ENCODE assay signal across 14 cellular contexts in the genomic region with DNA sequence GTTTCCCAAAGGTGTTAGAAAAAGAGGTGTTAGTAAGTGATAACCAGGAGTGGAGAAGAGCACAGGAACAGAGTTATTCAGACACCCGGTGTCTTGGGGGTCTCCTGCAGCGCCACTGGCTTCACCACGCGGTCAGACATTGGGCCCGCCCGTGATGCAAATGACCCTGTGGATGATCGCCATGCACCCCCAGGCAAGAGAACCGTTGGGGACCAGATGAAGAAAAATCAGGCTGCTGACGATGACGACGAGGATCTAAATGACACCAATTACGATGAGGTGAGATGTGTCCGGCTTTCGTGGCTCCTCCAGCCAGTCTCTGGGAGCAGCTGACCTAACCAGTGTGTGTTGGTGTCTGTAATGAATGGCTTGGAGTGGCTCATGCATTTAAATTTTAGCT. TPM values are rescaled to one million over a fixed set of nuclear protein-coding genes. Genes with fewer than 3 reads are reported as not detected.
DNase-seq lines count a peak whose midpoint lies in the region; ATAC-seq, FAIRE-seq and TF ChIP-seq lines count a peak whose summit lies in the region.
"Had no signal": no experiment of that assay in that cellular context is flagged by ENCODE, and none has a peak within 500 bp of the region (broad histone marks: within the 10 kb centered on the region; RNA-seq: fewer than 3 reads in every experiment).

No MANE protein-coding gene starts in this region.

- H3K9me3 Mint-ChIP-seq in CD4-positive, alpha-beta memory T cell: no peaks in the 10 kb centered on the region
- H3K9me3 Mint-ChIP-seq in activated B cell treated with CpG ODN at 0.5 μM for 24 hours (no peaks in the 10 kb centered on the region), immature natural killer cell (no peaks in the 10 kb centered on the region)

- H3K27me3 ChIP-seq in CD4-positive, alpha-beta memory T cell (ENCODE audit: insufficient read depth, low read length): no peaks in the 10 kb centered on the region
- H3K27me3 ChIP-seq: SJCRH30, tibial artery had no signal

- TF ChIP-seq EP300 in A549 (IDR thresholded peaks at IDR 0.05): no peak

- H3K27me3 Mint-ChIP-seq in CD4-positive, alpha-beta memory T cell: no peaks in the 10 kb centered on the region
- no peaks in the 10 kb centered on the region for H3K27me3 Mint-ChIP-seq in activated B cell treated with CpG ODN at 0.5 μM for 24 hours
- peaks cover 0 to 15% (median 4%) of the 10 kb centered on the region in 3 donors for H3K27me3 Mint-ChIP-seq in immature natural killer cell (ENCODE audit: low read depth in 3 of 3)

- H3K4me2 ChIP-seq in A549: peak overlapping the region; percentile 87; the same call in 1 of the 3 replicates

- peaks cover 33 to 52% of the 10 kb centered on the region in 2 donors for H3K36me3 Mint-ChIP-seq in CD4-positive, alpha-beta memory T cell
- H3K36me3 Mint-ChIP-seq in activated B cell treated with CpG ODN at 0.5 μM for 24 hours (ENCODE audit: low read depth) (peaks cover 44% of the 10 kb centered on the region), immature natural killer cell (peaks cover 13 to 31% (median 14%) of the 10 kb centered on the region in 3 donors)

- no peak for ATAC-seq in A549
- no peak for ATAC-seq in activated B cell treated with CpG ODN at 0.5 μM for 24 hours (ENCODE audit: low read depth)
- ATAC-seq in Right ventricle myocardium inferior: no peak

- H3K27ac Mint-ChIP-seq in CD4-positive, alpha-beta memory T cell: peak overlapping the region in 5 of 7 donors; percentile 24 to 98 (median 71)
- H3K27ac Mint-ChIP-seq in activated B cell treated with CpG ODN at 0.5 μM for 24 hours (no peak overlapping the region), immature natural killer cell (peak overlapping the region in 4 of 6 donors; percentile 27 to 83 (median 60))

- peaks cover 44% of the 10 kb centered on the region for H3K36me3 ChIP-seq in CD4-positive, alpha-beta memory T cell (ENCODE audit: insufficient read depth, low read length)

- intact Hi-C loops in CD4-positive, alpha-beta memory T cell (cut with micrococcal nuclease): loop anchor here (5.0 kb wide), 1 partner anchor 276 kb away; the partner anchor contains the start of genes ARFRP1 and ZGPAT
- intact Hi-C loops in activated B cell treated with CpG ODN at 0.5 μM for 24 hours (cut with micrococcal nuclease) (loop anchor here (5.0 kb wide), 2 partner anchors 94 to 326 kb away; partner anchors contain the start of genes RGS19 and RTEL1), Right ventricle myocardium inferior (cut with DNase I) (no loop called here)

- no peak for DNase-seq in A549 (ENCODE audit: low read depth in 1 of 2, low spot score in 1 of 2)
- no peak for DNase-seq in CD4-positive, alpha-beta memory T cell
- no peak for DNase-seq in activated B cell treated with CpG ODN at 0.5 μM for 24 hours
- DNase-seq in immature natural killer cell: no peak
- DNase-seq in Right ventricle myocardium inferior (ENCODE audit: missing footprints): no peak
- no peak for DNase-seq in NCI-H510A treated with DMSO at 0.1 percent for 48 hours (lab: John Stamatoyannopoulos, UW)
- DNase-seq in stimulated activated CD4-positive, alpha-beta T cell treated with anti-CD3 and anti-CD28 coated beads, Interleukin-4, amount 100 ng/mL, for 1 hour: no peak
- no peak for DNase-seq in NCI-H146 (lab: John Stamatoyannopoulos, UW)
- DNase-seq: dermis blood vessel endothelial cell, MV-4-11, SJCRH30, tibial artery had no signal

- peaks cover 39 to 54% (median 47%) of the 10 kb centered on the region in 4 donors for H3K4me1 Mint-ChIP-seq in CD4-positive, alpha-beta memory T cell
- H3K4me1 Mint-ChIP-seq in activated B cell treated with CpG ODN at 0.5 μM for 24 hours (peaks cover 41% of the 10 kb centered on the region), immature natural killer cell (peaks cover 44 to 53% of the 10 kb centered on the region in 2 donors)

- no peak for TF ChIP-seq RAD21 in A549 (conservative IDR thresholded peaks at IDR 0.05 in 1 of 2, IDR thresholded peaks at IDR 0.05 in 1 of 2)

- H3K4me1 ChIP-seq in A549: peaks cover 24% of the 10 kb centered on the region
- peaks cover 42% of the 10 kb centered on the region for H3K4me1 ChIP-seq in CD4-positive, alpha-beta memory T cell (ENCODE audit: insufficient read depth, low read length)

- POLR2A ChIA-PET in A549 (lab: Yijun Ruan, JAX): interaction anchor here (0.6 to 1.6 kb wide), 2 partner anchors 55 to 118 kb away, joined by 3 to 5 read pairs; partner anchors contain the start of gene TPD52L2
- POLR2A ChIA-PET in CD4-positive, alpha-beta memory T cell (lab: Charles Lee; ENCODE audit: partially characterized antibody): interaction anchor here (0.9 to 1.4 kb wide), 3 partner anchors 12 to 28 kb away, joined by 3 to 5 read pairs (median 3); no protein-coding TSS in a partner anchor
- POLR2A ChIA-PET in activated B cell treated with CpG ODN at 0.5 μM for 24 hours (lab: Charles Lee): interaction anchor here (0.7 to 3.9 kb wide), 2 partner anchors 118 to 411 kb away, joined by 3 to 28 read pairs; partner anchors contain the start of gene TPD52L2

- no peaks in the 10 kb centered on the region for H3K9me3 ChIP-seq in A549
- no peaks in the 10 kb centered on the region for H3K9me3 ChIP-seq in CD4-positive, alpha-beta memory T cell (ENCODE audit: control insufficient read depth in 1 of 2, low read length in 2 of 2)
- H3K9me3 ChIP-seq: esophagus muscularis mucosa, SJCRH30, tibial artery had no signal

- CTCF ChIA-PET in A549 (lab: Yijun Ruan, JAX) (interaction anchor here (0.7 to 3.2 kb wide), 5 partner anchors 9 to 87 kb away, joined by 3 to 20 read pairs (median 6); no protein-coding TSS in a partner anchor), activated B cell treated with CpG ODN at 0.5 μM for 24 hours (lab: Charles Lee) (interaction anchor here (1.6 kb wide), 1 partner anchor 10 kb away, joined by 4 read pairs; no protein-coding TSS in a partner anchor)
- CTCF ChIA-PET in CD4-positive, alpha-beta memory T cell (lab: Charles Lee; ENCODE audit: partially characterized antibody): interaction anchor here (1.3 to 4.2 kb wide), 5 partner anchors 9 to 137 kb away, joined by 4 to 84 read pairs (median 21); partner anchors contain the start of genes C20orf204 and TCEA2

- H3K4me3 ChIP-seq in A549: no peak overlapping the region
- H3K4me3 ChIP-seq in CD4-positive, alpha-beta memory T cell (ENCODE audit: low read length in 2 of 2): no peak overlapping the region
- H3K4me3 ChIP-seq: SJCRH30 had no signal

- no peak for FAIRE-seq in A549 (lab: Jason Lieb, UNC)
- FAIRE-seq: GM12891 had no signal

- TF ChIP-seq CTCF in A549 (IDR thresholded peaks at IDR 0.05): no peak
- no peak for TF ChIP-seq CTCF in activated B cell treated with CpG ODN at 0.5 μM for 24 hours (IDR thresholded peaks at IDR 0.05)

- H3K27ac ChIP-seq in A549: no peak overlapping the region
- no peak overlapping the region for H3K27ac ChIP-seq in CD4-positive, alpha-beta memory T cell (ENCODE audit: low read depth, low read length)
- H3K27ac ChIP-seq: esophagus muscularis mucosa, SJCRH30, tibial artery had no signal

- WGBS in A549 (ENCODE audit: missing lambda C conversion rate): 94% methylated on average over 14 of the region's 14 CpGs

- TF ChIP-seq POLR2A in A549 (IDR thresholded peaks at IDR 0.05; ENCODE audit: low read length): no peak

- peak overlapping the region; percentile 17 to 77 (median 62) for H3K4me3 Mint-ChIP-seq in CD4-positive, alpha-beta memory T cell
- H3K4me3 Mint-ChIP-seq in activated B cell treated with CpG ODN at 0.5 μM for 24 hours (peak overlapping the region; percentile 29), immature natural killer cell (peak overlapping the region; percentile 27 to 72 (median 53))

RNA-seq across cellular contexts. Expression of gene PRPF6, which starts 2.0 kb away (rescaled TPM):
- 42.8 and 47.5 TPM in 2 replicates for polyA plus RNA-seq in A549 (2011; rRNA removed)
- 40.6 and 45.2 TPM in 2 replicates for polyA plus RNA-seq in A549 (2012; cell fraction: cytosol; rRNA removed)
- polyA plus RNA-seq in A549 (2012; cell fraction: nucleus; rRNA removed): 63.4 and 66.2 TPM in 2 replicates
- 47.2 to 48.9 TPM (median 48.7 TPM) in 3 replicates for polyA plus RNA-seq in A549 (2017; fragmentation: RNase III; extraction: RNeasy Plus Mini Kit Qiagen cat#74134 plus additional on column Dnase treatment)
- 55.3 and 55.5 TPM in 2 replicates for polyA minus RNA-seq in A549 (2011; rRNA and poly(A)+ RNA removed)
- 10 to 100 TPM; 86.4 to 88.7 TPM for total RNA-seq in CD4-positive, alpha-beta memory T cell
- 100 to 1,000 TPM in 1 of 2 donors, 10 to 100 TPM in 1; 63.8 to 101 TPM for polyA plus RNA-seq in CD4-positive, alpha-beta memory T cell
- total RNA-seq in activated B cell treated with CpG ODN at 0.5 μM for 24 hours: 75.7 and 75.8 TPM in 2 replicates
- 10 to 100 TPM; 52.6 to 94.4 (median 63.1) TPM for polyA plus RNA-seq in immature natural killer cell
- 46.4 TPM for total RNA-seq in Right ventricle myocardium inferior

RNA-seq across cellular contexts. Expression of gene SAMD10, which starts 3.5 kb away (rescaled TPM):
- not detected in 2 replicates for polyA plus RNA-seq in A549 (2011; rRNA removed)
- polyA plus RNA-seq in A549 (2012; cell fraction: cytosol; rRNA removed): not detected in 2 replicates
- 0.06 TPM in 1 of 2 replicates, not detected in the other for polyA plus RNA-seq in A549 (2012; cell fraction: nucleus; rRNA removed)
- not detected in 3 replicates for polyA plus RNA-seq in A549 (2017; fragmentation: RNase III; extraction: RNeasy Plus Mini Kit Qiagen cat#74134 plus additional on column Dnase treatment)
- not detected in 2 replicates for polyA minus RNA-seq in A549 (2011; rRNA and poly(A)+ RNA removed)
- total RNA-seq in CD4-positive, alpha-beta memory T cell: 1 to 10 TPM; 7.4 to 7.5 TPM
- 10 to 100 TPM in 1 of 2 donors, 1 to 10 TPM in 1; 9.7 to 13.0 TPM for polyA plus RNA-seq in CD4-positive, alpha-beta memory T cell
- 6.8 and 9.0 TPM in 2 replicates for total RNA-seq in activated B cell treated with CpG ODN at 0.5 μM for 24 hours
- polyA plus RNA-seq in immature natural killer cell: 10 to 100 TPM in 1 of 3 donors, 1 to 10 TPM in 2; 6.5 to 13.2 (median 8.5) TPM
- total RNA-seq in Right ventricle myocardium inferior: 5.7 TPM
- total RNA-seq: SJCRH30 had no signal

RNA-seq across cellular contexts. Expression of gene ZNF512B, which starts 13.2 kb away (rescaled TPM):
- 2.1 and 3.2 TPM in 2 replicates for polyA plus RNA-seq in A549 (2011; rRNA removed)
- polyA plus RNA-seq in A549 (2012; cell fraction: cytosol; rRNA removed): 7.0 and 9.7 TPM in 2 replicates
- 31.8 and 33.6 TPM in 2 replicates for polyA plus RNA-seq in A549 (2012; cell fraction: nucleus; rRNA removed)
- 14.4 to 17.6 TPM (median 16.8 TPM) in 3 replicates for polyA plus RNA-seq in A549 (2017; fragmentation: RNase III; extraction: RNeasy Plus Mini Kit Qiagen cat#74134 plus additional on column Dnase treatment)
- polyA minus RNA-seq in A549 (2011; rRNA and poly(A)+ RNA removed): 3.2 and 4.1 TPM in 2 replicates
- 10 to 100 TPM; 20.7 to 22.0 TPM for total RNA-seq in CD4-positive, alpha-beta memory T cell
- 1 to 10 TPM in 1 of 2 donors, under 1 TPM in 1; 0.20 to 1.7 TPM for polyA plus RNA-seq in CD4-positive, alpha-beta memory T cell
- total RNA-seq in activated B cell treated with CpG ODN at 0.5 μM for 24 hours: 10.2 and 12.0 TPM in 2 replicates
- polyA plus RNA-seq in immature natural killer cell: under 1 TPM in 2 of 3 donors, not detected in 1; 0.36 to 0.63 TPM
- 12.2 TPM for total RNA-seq in Right ventricle myocardium inferior

RNA-seq across cellular contexts. Expression of gene UCKL1, which starts 26.7 kb away (rescaled TPM):
- polyA plus RNA-seq in A549 (2011; rRNA removed): 19.1 and 21.6 TPM in 2 replicates
- 72.6 and 86.0 TPM in 2 replicates for polyA plus RNA-seq in A549 (2012; cell fraction: cytosol; rRNA removed)
- polyA plus RNA-seq in A549 (2012; cell fraction: nucleus; rRNA removed): 183 and 244 TPM in 2 replicates
- polyA plus RNA-seq in A549 (2017; fragmentation: RNase III; extraction: RNeasy Plus Mini Kit Qiagen cat#74134 plus additional on column Dnase treatment): 30.4 to 32.5 TPM (median 31.8 TPM) in 3 replicates
- 18.6 and 20.3 TPM in 2 replicates for polyA minus RNA-seq in A549 (2011; rRNA and poly(A)+ RNA removed)
- 10 to 100 TPM; 53.7 to 55.1 TPM for total RNA-seq in CD4-positive, alpha-beta memory T cell
- polyA plus RNA-seq in CD4-positive, alpha-beta memory T cell: 10 to 100 TPM; 26.2 to 31.8 TPM
- 43.6 and 49.7 TPM in 2 replicates for total RNA-seq in activated B cell treated with CpG ODN at 0.5 μM for 24 hours
- polyA plus RNA-seq in immature natural killer cell: 10 to 100 TPM; 19.3 to 35.5 (median 30.8) TPM
- total RNA-seq in Right ventricle myocardium inferior: 52.0 TPM

RNA-seq across cellular contexts. Expression of gene C20orf204, which starts 53.0 kb away (rescaled TPM):
- 0.13 and 0.21 TPM in 2 replicates for polyA plus RNA-seq in A549 (2011; rRNA removed)
- 0.24 and 0.32 TPM in 2 replicates for polyA plus RNA-seq in A549 (2012; cell fraction: cytosol; rRNA removed)
- 3.0 and 3.8 TPM in 2 replicates for polyA plus RNA-seq in A549 (2012; cell fraction: nucleus; rRNA removed)
- 0.49 to 0.69 TPM (median 0.59 TPM) in 3 replicates for polyA plus RNA-seq in A549 (2017; fragmentation: RNase III; extraction: RNeasy Plus Mini Kit Qiagen cat#74134 plus additional on column Dnase treatment)
- 0.83 and 0.87 TPM in 2 replicates for polyA minus RNA-seq in A549 (2011; rRNA and poly(A)+ RNA removed)
- 1 to 10 TPM; 3.7 to 4.1 TPM for total RNA-seq in CD4-positive, alpha-beta memory T cell
- under 1 TPM in 1 of 2 donors, not detected in 1; 0.22 TPM for polyA plus RNA-seq in CD4-positive, alpha-beta memory T cell
- 1.6 and 2.2 TPM in 2 replicates for total RNA-seq in activated B cell treated with CpG ODN at 0.5 μM for 24 hours
- polyA plus RNA-seq in immature natural killer cell: not detected
- total RNA-seq in Right ventricle myocardium inferior: 0.30 TPM
